6 cellular contexts compared by ENCODE assay signal in the genomic region with DNA sequence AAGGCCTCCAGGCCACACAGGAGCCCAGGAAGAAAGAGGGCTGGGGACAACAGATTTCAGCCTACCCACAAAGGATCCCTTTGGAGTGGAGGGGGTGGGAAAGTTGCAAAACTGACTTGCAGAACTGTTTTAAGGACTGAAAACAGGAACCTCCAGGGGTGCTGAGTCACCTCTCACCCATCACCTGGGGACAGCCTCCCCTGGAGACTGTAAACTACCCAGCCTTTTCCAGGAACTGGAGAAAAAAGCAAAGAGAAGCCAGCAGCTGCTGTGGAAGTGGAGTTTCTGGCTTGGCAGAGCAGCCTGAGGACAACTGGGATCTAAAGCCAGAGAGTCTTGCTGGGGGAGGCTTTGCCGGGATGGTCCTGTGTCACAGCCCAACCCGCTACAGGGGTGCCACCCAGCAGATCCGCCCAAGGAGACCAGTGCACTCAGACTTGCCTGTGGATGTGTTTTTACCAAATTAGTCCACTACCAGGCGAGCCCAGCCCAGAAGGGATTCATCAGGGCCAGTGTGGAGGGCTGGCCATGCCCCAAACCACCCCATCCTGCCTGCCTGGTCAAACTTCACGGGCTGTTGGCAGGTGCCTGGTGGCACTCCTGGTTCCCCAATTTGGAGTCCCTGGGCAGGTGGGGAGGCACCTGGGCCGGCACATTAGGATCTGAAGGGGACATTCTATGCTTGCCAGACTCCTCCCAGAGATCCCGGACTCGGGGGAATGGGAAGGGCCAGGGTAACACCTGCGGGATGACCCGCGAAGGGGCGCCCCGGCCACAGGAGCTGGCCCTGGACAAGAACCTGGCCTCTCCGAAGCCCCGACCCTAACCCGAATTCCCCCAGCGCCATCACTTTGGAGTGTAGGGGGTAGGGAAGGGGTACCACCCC. TPM values are rescaled to one million over a fixed set of nuclear protein-coding genes. Genes with fewer than 3 reads are reported as not detected.
DNase-seq lines count a peak whose midpoint lies in the region; ATAC-seq and TF ChIP-seq lines count a peak whose summit lies in the region.

No MANE protein-coding gene starts in this region.

- peak overlapping the region; percentile 86 for H3K4me3 ChIP-seq in fibroblast of the aortic adventitia (ENCODE audit: low read depth, low read length)

- H3K4me3 Mint-ChIP-seq in stimulated activated naive CD8-positive, alpha-beta T cell treated with anti-CD3 and anti-CD28 coated beads, Interleukin-15, amount 100 ng/mL, for 72 hours: peak overlapping the region; percentile 93 to 94

- H3K27ac ChIP-seq in 22Rv1: peak overlapping the region; percentile 70

- TF ChIP-seq CTCF in 22Rv1 (IDR thresholded peaks at IDR 0.05) (no peak), fibroblast of the aortic adventitia (IDR thresholded peaks at IDR 0.05; ENCODE audit: insufficient read depth, low read length) (no peak)

- H3K27me3 Mint-ChIP-seq in stimulated activated naive CD8-positive, alpha-beta T cell treated with anti-CD3 and anti-CD28 coated beads, Interleukin-15, amount 100 ng/mL, for 72 hours: no peaks in the 10 kb centered on the region

- peak; percentile 28 for DNase-seq in NCI-H69 (lab: John Stamatoyannopoulos, UW)
- DNase-seq in fibroblast of the aortic adventitia (ENCODE audit: low read depth): no peak
- DNase-seq in stimulated activated naive CD8-positive, alpha-beta T cell treated with anti-CD3 and anti-CD28 coated beads, Interleukin-15, amount 100 ng/mL, for 72 hours: no peak
- DNase-seq in NCI-H446 (lab: John Stamatoyannopoulos, UW): no peak

- H3K27ac Mint-ChIP-seq in stimulated activated naive CD8-positive, alpha-beta T cell treated with anti-CD3 and anti-CD28 coated beads, Interleukin-15, amount 100 ng/mL, for 72 hours: peak overlapping the region; percentile 61 to 76

- no peaks in the 10 kb centered on the region for H3K9me3 Mint-ChIP-seq in stimulated activated naive CD8-positive, alpha-beta T cell treated with anti-CD3 and anti-CD28 coated beads, Interleukin-15, amount 100 ng/mL, for 72 hours

- H3K4me1 Mint-ChIP-seq in stimulated activated naive CD8-positive, alpha-beta T cell treated with anti-CD3 and anti-CD28 coated beads, Interleukin-15, amount 100 ng/mL, for 72 hours: peaks cover 35% of the 10 kb centered on the region

- ATAC-seq in stimulated activated naive CD8-positive, alpha-beta T cell treated with anti-CD3 and anti-CD28 coated beads, Interleukin-15, amount 100 ng/mL, for 72 hours: no peak
- no peak for ATAC-seq in HG02759 (IDR thresholded peaks at IDR 0.05; ENCODE audit: unreplicated experiment)

RNA-seq across cellular contexts. Expression of gene MSRB1, which starts 0.8 kb away (rescaled TPM):
- 6.4 and 14.3 TPM in 2 replicates for total RNA-seq in fibroblast of the aortic adventitia (ENCODE audit: low replicate concordance)

RNA-seq across cellular contexts. Expression of gene RPL3L, which starts 12.3 kb away (rescaled TPM):
- total RNA-seq in fibroblast of the aortic adventitia (ENCODE audit: low replicate concordance): not detected in 2 replicates

RNA-seq across cellular contexts. Expression of gene NDUFB10, which starts 17.2 kb away (rescaled TPM):
- 56.1 and 105 TPM in 2 replicates for total RNA-seq in fibroblast of the aortic adventitia (ENCODE audit: low replicate concordance)

RNA-seq across cellular contexts. Expression of gene RPS2, which starts 22.5 kb away (rescaled TPM):
- total RNA-seq in fibroblast of the aortic adventitia (ENCODE audit: low replicate concordance): 1,645 and 1,942 TPM in 2 replicates

RNA-seq across cellular contexts. Expression of gene HS3ST6, which starts 24.0 kb away (rescaled TPM):
- total RNA-seq in fibroblast of the aortic adventitia (ENCODE audit: low replicate concordance): not detected in 2 replicates
